12 cellular contexts compared by ENCODE assay signal in the genomic region with DNA sequence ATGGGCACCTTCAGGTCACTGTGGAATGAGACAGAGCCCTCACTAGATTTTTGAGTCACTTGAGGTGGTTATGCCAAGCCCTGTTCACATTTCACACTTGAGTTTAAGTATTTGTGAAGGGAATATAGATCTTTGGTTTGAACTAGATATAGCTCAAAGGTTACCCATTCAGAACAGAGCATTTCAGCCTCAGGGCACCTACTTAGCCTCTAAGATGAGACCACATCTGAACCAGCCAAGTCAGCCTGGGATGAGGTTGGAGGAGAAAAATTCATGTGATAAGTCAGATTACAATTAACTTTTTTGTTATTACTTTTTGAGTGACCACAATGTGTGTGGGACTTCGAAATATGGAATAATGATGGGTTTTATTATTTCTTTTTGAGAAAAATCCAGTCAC.
DNase-seq lines count a peak whose midpoint lies in the region; ATAC-seq, FAIRE-seq and TF ChIP-seq lines count a peak whose summit lies in the region.
"Had no signal": no experiment of that assay in that cellular context is flagged by ENCODE, and none has a peak within 500 bp of the region (broad histone marks: within the 10 kb centered on the region; RNA-seq: fewer than 3 reads in every experiment).

No MANE protein-coding gene starts in this region.

- H3K4me3 ChIP-seq in A549 = no peak overlapping the region
- H3K4me3 ChIP-seq in colonic mucosa = no peak overlapping the region
- H3K4me3 ChIP-seq in neural cell (ENCODE audit: low read length) = no peak overlapping the region
- H3K4me3 ChIP-seq: vagina had no signal

- peaks cover 15% of the 10 kb centered on the region for H3K79me2 ChIP-seq in neural cell (replicated peaks; ENCODE audit: insufficient read depth, low read length)

- no peaks in the 10 kb centered on the region for H3K36me3 ChIP-seq in colonic mucosa
- H3K36me3 ChIP-seq in neural cell (ENCODE audit: insufficient read depth, low read length) = no peaks in the 10 kb centered on the region
- H3K36me3 ChIP-seq: vagina had no signal

- H3K4me2 ChIP-seq in A549 (peak overlapping the region; percentile 72), neural cell (ENCODE audit: low read length) (no peak overlapping the region)

- POLR2A ChIA-PET in A549 (lab: Yijun Ruan, JAX) = no interaction called here

- peak in 1 of 2 experiments; percentile 11; a peak in 3 of 6 replicates for ATAC-seq in A549

- H3K9ac ChIP-seq in colonic mucosa (ENCODE audit: low read depth in 2 of 2, low read length in 2 of 2) = no peak overlapping the region
- H3K9ac ChIP-seq in neural cell (ENCODE audit: low read length) = no peak overlapping the region

- H3K9me3 ChIP-seq in A549 (no peaks in the 10 kb centered on the region), colonic mucosa (no peaks in the 10 kb centered on the region), neural cell (ENCODE audit: low read length) (no peaks in the 10 kb centered on the region)
- H3K9me3 ChIP-seq: vagina had no signal

- no peaks in the 10 kb centered on the region for H4K20me1 ChIP-seq in neural cell (ENCODE audit: insufficient read depth)

- TF ChIP-seq RAD21 in A549 (conservative IDR thresholded peaks at IDR 0.05 in 1 of 2, IDR thresholded peaks at IDR 0.05 in 1 of 2) = no peak
- no peak for TF ChIP-seq RAD21 in neural cell (conservative IDR thresholded peaks at IDR 0.05)

- FAIRE-seq in A549 (lab: Jason Lieb, UNC) = no peak

- intact Hi-C loops in colonic mucosa (cut with DNase I) = loop anchor here (5.0 kb wide), 1 partner anchor 120 kb away; no protein-coding TSS in a partner anchor

- H3F3A ChIP-seq in neural cell (ENCODE audit: insufficient read depth, low read length, poor library complexity, severe bottlenecking) = peaks cover 4% of the 10 kb centered on the region

- H2AFZ ChIP-seq in neural cell (ENCODE audit: low read depth, low read length) = no peak overlapping the region

- no peak for TF ChIP-seq POLR2A in A549 (IDR thresholded peaks at IDR 0.05; ENCODE audit: low read length)

- H3K27me3 ChIP-seq in colonic mucosa (no peaks in the 10 kb centered on the region), neural cell (ENCODE audit: insufficient read depth, low read depth, low read length) (no peaks in the 10 kb centered on the region)
- H3K27me3 ChIP-seq: vagina had no signal

- TF ChIP-seq EP300 in A549 (IDR thresholded peaks at IDR 0.05) (no peak), neural cell (conservative IDR thresholded peaks at IDR 0.05; ENCODE audit: poor library complexity, severe bottlenecking) (no peak)

- H3K9me2 ChIP-seq in neural cell (ENCODE audit: insufficient read depth, low read length) = no peaks in the 10 kb centered on the region

- H3K27ac ChIP-seq in A549 = peak overlapping the region; percentile 80 to 89
- peak overlapping the region; percentile 74 for H3K27ac ChIP-seq in colonic mucosa
- H3K27ac ChIP-seq in neural cell (ENCODE audit: low read length) = peak overlapping the region; percentile 58
- H3K27ac ChIP-seq: vagina had no signal

- no peak for DNase-seq in A549 (ENCODE audit: low read depth in 1 of 2, low spot score in 1 of 2)
- DNase-seq in LoVo (ENCODE audit: low spot score) = peak; percentile 12
- no peak for DNase-seq in colonic mucosa
- DNase-seq in anterior cingulate cortex (lab: John Stamatoyannopoulos, UW) = no peak
- no peak for DNase-seq in activated T-cell treated with anti-CD3 and anti-CD28 coated beads, Interleukin-2, amount 50 U/mL, for 48 hours
- no peak for DNase-seq in DMS114 treated with DMSO at 0.1 percent for 48 hours (lab: John Stamatoyannopoulos, UW; ENCODE audit: unreplicated experiment)
- no peak for DNase-seq in UCSD-AML1 (lab: John Stamatoyannopoulos, UW; ENCODE audit: unreplicated experiment)
- DNase-seq: activated CD4-positive, alpha-beta T cell treated with anti-CD3 and anti-CD28 coated beads, Interleukin-2, amount 10 ng/mL, durations not matched to agents 24 days and 14 days; aorta; effector CD8-positive, alpha-beta T cell had no signal

- TF ChIP-seq CTCF in A549 (IDR thresholded peaks at IDR 0.05) (no peak), colonic mucosa (IDR thresholded peaks at IDR 0.05) (no peak), neural cell (IDR thresholded peaks at IDR 0.05; ENCODE audit: poor library complexity, severe bottlenecking) (no peak)

- H3K4me1 ChIP-seq in A549 = peaks cover 96% of the 10 kb centered on the region
- H3K4me1 ChIP-seq in colonic mucosa = peaks cover 24% of the 10 kb centered on the region

- CTCF ChIA-PET in A549 (lab: Yijun Ruan, JAX) = interaction anchor here (1.0 to 2.9 kb wide), 5 partner anchors 10 to 513 kb away, joined by 3 to 11 read pairs (median 3); no protein-coding TSS in a partner anchor

- 79% methylated on average over 1 of the region's 1 CpG for WGBS in A549 (ENCODE audit: missing lambda C conversion rate)

TF ChIP-seq in A549, 52 proteins besides CTCF, POLR2A, EP300 and RAD21:
- TF ChIP-seq POLR2AphosphoS2 (conservative IDR thresholded peaks at IDR 0.05; ENCODE audit: low read length) (no peak), PHF8 (IDR thresholded peaks at IDR 0.05; ENCODE audit: borderline replicate concordance, low read depth) (no peak), JUN (IDR thresholded peaks at IDR 0.05) (no peak), RNF2 (IDR thresholded peaks at IDR 0.05; ENCODE audit: borderline replicate concordance, low read depth) (no peak), CHD4 (IDR thresholded peaks at IDR 0.05; ENCODE audit: borderline replicate concordance) (no peak), GATA3 (IDR thresholded peaks at IDR 0.05; ENCODE audit: borderline replicate concordance) (no peak), CHD2 (IDR thresholded peaks at IDR 0.05; ENCODE audit: low read length, partially characterized antibody) (no peak), HDAC2 (IDR thresholded peaks at IDR 0.05) (no peak), RFX5 (IDR thresholded peaks at IDR 0.05) (no peak)
- TF ChIP-seq, protein P1, sequence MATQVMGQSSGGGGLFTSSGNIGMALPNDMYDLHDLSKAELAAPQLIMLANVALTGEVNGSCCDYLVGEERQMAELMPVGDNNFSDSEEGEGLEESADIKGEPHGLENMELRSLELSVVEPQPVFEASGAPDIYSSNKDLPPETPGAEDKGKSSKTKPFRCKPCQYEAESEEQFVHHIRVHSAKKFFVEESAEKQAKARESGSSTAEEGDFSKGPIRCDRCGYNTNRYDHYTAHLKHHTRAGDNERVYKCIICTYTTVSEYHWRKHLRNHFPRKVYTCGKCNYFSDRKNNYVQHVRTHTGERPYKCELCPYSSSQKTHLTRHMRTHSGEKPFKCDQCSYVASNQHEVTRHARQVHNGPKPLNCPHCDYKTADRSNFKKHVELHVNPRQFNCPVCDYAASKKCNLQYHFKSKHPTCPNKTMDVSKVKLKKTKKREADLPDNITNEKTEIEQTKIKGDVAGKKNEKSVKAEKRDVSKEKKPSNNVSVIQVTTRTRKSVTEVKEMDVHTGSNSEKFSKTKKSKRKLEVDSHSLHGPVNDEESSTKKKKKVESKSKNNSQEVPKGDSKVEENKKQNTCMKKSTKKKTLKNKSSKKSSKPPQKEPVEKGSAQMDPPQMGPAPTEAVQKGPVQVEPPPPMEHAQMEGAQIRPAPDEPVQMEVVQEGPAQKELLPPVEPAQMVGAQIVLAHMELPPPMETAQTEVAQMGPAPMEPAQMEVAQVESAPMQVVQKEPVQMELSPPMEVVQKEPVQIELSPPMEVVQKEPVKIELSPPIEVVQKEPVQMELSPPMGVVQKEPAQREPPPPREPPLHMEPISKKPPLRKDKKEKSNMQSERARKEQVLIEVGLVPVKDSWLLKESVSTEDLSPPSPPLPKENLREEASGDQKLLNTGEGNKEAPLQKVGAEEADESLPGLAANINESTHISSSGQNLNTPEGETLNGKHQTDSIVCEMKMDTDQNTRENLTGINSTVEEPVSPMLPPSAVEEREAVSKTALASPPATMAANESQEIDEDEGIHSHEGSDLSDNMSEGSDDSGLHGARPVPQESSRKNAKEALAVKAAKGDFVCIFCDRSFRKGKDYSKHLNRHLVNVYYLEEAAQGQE (IDR thresholded peaks at IDR 0.05) = no peak
TF ChIP-seq in A549: peak in this region for 0.

TF ChIP-seq in neural cell, 6 proteins besides CTCF, POLR2A, EP300 and RAD21:
- TF ChIP-seq POLR2AphosphoS5 (IDR thresholded peaks at IDR 0.05) = no peak
- TF ChIP-seq, protein P1 (IDR thresholded peaks at IDR 0.05; ENCODE audit: borderline replicate concordance) = no peak
- TF ChIP-seq TAF1 (IDR thresholded peaks at IDR 0.05; ENCODE audit: low read depth) = no peak
- TF ChIP-seq MXI1 (conservative IDR thresholded peaks at IDR 0.05; ENCODE audit: poor library complexity, severe bottlenecking) = no peak
- no peak for TF ChIP-seq SMC3 (conservative IDR thresholded peaks at IDR 0.05; ENCODE audit: poor library complexity)
- TF ChIP-seq EZH2 (IDR thresholded peaks at IDR 0.05; ENCODE audit: borderline replicate concordance, insufficient read depth, low read length, poor library complexity, severe bottlenecking) = no peak
